11 cellular contexts compared by ENCODE assay signal in the genomic region with DNA sequence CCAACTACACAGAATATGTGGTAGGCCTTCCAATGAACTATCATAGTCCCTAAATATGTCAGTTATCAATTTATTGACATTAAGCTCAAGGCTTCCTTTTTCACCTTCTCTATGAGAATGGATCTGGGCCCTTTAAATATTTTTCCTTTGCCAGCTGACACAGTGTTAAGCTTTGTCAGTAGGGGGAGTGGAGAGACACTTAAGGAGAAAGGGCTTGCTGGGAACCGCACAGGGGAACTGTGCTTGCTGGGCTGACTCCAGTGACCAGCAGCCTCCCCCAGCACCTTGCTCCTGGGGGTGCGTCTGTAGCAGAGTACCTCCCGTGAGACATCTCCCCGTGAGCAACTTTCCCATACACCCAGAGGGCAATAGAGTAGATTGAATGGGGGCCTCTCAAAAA. TPM values are rescaled to one million over a fixed set of nuclear protein-coding genes. Genes with fewer than 3 reads are reported as not detected.
DNase-seq lines count a peak whose midpoint lies in the region; ATAC-seq and TF ChIP-seq lines count a peak whose summit lies in the region.
"Had no signal": no experiment of that assay in that cellular context is flagged by ENCODE, and none has a peak within 500 bp of the region (broad histone marks: within the 10 kb centered on the region; RNA-seq: fewer than 3 reads in every experiment).

No MANE protein-coding gene starts in this region.

- no peaks in the 10 kb centered on the region for H3K9me3 ChIP-seq in liver (ENCODE audit: control insufficient read depth in 4 of 4, low read length in 3 of 4)
- no peaks in the 10 kb centered on the region for H3K9me3 ChIP-seq in right atrium auricular region
- H3K9me3 ChIP-seq: thyroid gland had no signal

- peaks cover 0 to 2% (median 0%) of the 10 kb centered on the region in 4 donors for H3K4me1 ChIP-seq in liver (ENCODE audit: control insufficient read depth in 4 of 4, insufficient read depth in 4 of 4, low read length in 3 of 4)
- no peaks in the 10 kb centered on the region for H3K4me1 ChIP-seq in right atrium auricular region
- H3K4me1 ChIP-seq: thyroid gland had no signal

- no peak for ATAC-seq in HG03025 (IDR thresholded peaks at IDR 0.05; ENCODE audit: low FRiP score, unreplicated experiment)

- WGBS in liver, result 82% methylated on average over 4 of the region's 4 CpGs

- TF ChIP-seq CTCF in GM12872 (IDR thresholded peaks at IDR 0.05; ENCODE audit: insufficient read depth, low read depth, low read length), result peak; percentile 22; the same call in 1 of the 3 replicates
- TF ChIP-seq CTCF in LNCAP (IDR thresholded peaks at IDR 0.05), result peak; percentile 34; the same call in 1 of the 2 replicates
- TF ChIP-seq CTCF in VCaP (conservative IDR thresholded peaks at IDR 0.05), result peak; percentile 58
- TF ChIP-seq CTCF in liver (IDR thresholded peaks at IDR 0.05; ENCODE audit: low read depth, low read length, missing input control), result peak; percentile 15
- no peak for TF ChIP-seq CTCF in right atrium auricular region (IDR thresholded peaks at IDR 0.05)

- H3K27ac ChIP-seq in VCaP (no peak overlapping the region), liver (ENCODE audit: low read depth in 1 of 2, low read length in 2 of 2) (no peak overlapping the region), right atrium auricular region (no peak overlapping the region)
- H3K27ac ChIP-seq: heart left ventricle, thyroid gland had no signal

- TF ChIP-seq RAD21 in liver (IDR thresholded peaks at IDR 0.05), result peak in 1 of 2 donors; percentile 37

- H3K36me3 ChIP-seq in liver (ENCODE audit: control insufficient read depth in 4 of 4, insufficient read depth in 3 of 4, low read depth in 1 of 4, low read length in 3 of 4) (no peaks in the 10 kb centered on the region), right atrium auricular region (no peaks in the 10 kb centered on the region)
- H3K36me3 ChIP-seq: heart left ventricle, thyroid gland had no signal

- no peak overlapping the region for H3K9ac ChIP-seq in liver (ENCODE audit: low read depth in 1 of 2, low read length in 2 of 2)

- no peak overlapping the region for H3K4me3 ChIP-seq in liver (ENCODE audit: low read depth in 1 of 3, low read length in 3 of 3)
- H3K4me3 ChIP-seq in right atrium auricular region, result no peak overlapping the region
- H3K4me3 ChIP-seq: heart left ventricle, thyroid gland had no signal

- H3K27me3 ChIP-seq in liver (ENCODE audit: control insufficient read depth in 4 of 4, insufficient read depth in 4 of 4, low read length in 3 of 4), result peaks cover 0 to 2% (median 0%) of the 10 kb centered on the region in 4 donors
- no peaks in the 10 kb centered on the region for H3K27me3 ChIP-seq in right atrium auricular region
- H3K27me3 ChIP-seq: thyroid gland had no signal

- DNase-seq in NOMO-1 treated with dmso at 0.1 percent for 144 hours (lab: John Stamatoyannopoulos, UW; ENCODE audit: unreplicated experiment), result no peak
- no peak for DNase-seq in NCI-H226
- no peak for DNase-seq in right atrium auricular region (ENCODE audit: low spot score)
- DNase-seq: heart left ventricle; stimulated activated CD4-positive, alpha-beta T cell treated with anti-CD3 and anti-CD28 coated beads, Interleukin-2, amount 100 ng/mL, for 48 hours; thyroid gland had no signal

TF ChIP-seq in liver, 16 proteins besides CTCF, POLR2A, EP300 and RAD21:
- TF ChIP-seq YY1 (IDR thresholded peaks at IDR 0.05) (no peak), FOXA1 (IDR thresholded peaks at IDR 0.05) (no peak), NR2F2 (IDR thresholded peaks at IDR 0.05) (no peak), EGR1 (IDR thresholded peaks at IDR 0.05; ENCODE audit: low read depth in 2 of 2) (no peak), ATF3 (IDR thresholded peaks at IDR 0.05) (no peak), FOXA2 (IDR thresholded peaks at IDR 0.05) (no peak), HNF4G (IDR thresholded peaks at IDR 0.05) (no peak), REST (IDR thresholded peaks at IDR 0.05) (no peak), SP1 (IDR thresholded peaks at IDR 0.05) (no peak), JUND (IDR thresholded peaks at IDR 0.05) (no peak), RXRA (IDR thresholded peaks at IDR 0.05) (no peak), TAF1 (conservative IDR thresholded peaks at IDR 0.05) (no peak), MAX (IDR thresholded peaks at IDR 0.05) (no peak), HNF4A (conservative IDR thresholded peaks at IDR 0.05) (no peak), GABPA (IDR thresholded peaks at IDR 0.05 in 1 of 2, conservative IDR thresholded peaks at IDR 0.05 in 1 of 2) (no peak)
- TF ChIP-seq, protein P1, sequence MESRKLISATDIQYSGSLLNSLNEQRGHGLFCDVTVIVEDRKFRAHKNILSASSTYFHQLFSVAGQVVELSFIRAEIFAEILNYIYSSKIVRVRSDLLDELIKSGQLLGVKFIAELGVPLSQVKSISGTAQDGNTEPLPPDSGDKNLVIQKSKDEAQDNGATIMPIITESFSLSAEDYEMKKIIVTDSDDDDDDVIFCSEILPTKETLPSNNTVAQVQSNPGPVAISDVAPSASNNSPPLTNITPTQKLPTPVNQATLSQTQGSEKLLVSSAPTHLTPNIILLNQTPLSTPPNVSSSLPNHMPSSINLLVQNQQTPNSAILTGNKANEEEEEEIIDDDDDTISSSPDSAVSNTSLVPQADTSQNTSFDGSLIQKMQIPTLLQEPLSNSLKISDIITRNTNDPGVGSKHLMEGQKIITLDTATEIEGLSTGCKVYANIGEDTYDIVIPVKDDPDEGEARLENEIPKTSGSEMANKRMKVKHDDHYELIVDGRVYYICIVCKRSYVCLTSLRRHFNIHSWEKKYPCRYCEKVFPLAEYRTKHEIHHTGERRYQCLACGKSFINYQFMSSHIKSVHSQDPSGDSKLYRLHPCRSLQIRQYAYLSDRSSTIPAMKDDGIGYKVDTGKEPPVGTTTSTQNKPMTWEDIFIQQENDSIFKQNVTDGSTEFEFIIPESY (IDR thresholded peaks at IDR 0.05), result no peak

RNA-seq across cellular contexts. Expression of gene PTPN2, which starts 6.5 kb away (rescaled TPM):
- total RNA-seq in liver (10 to 100 TPM; 15.9 to 21.2 TPM), right atrium auricular region (10 to 100 TPM; 13.2 to 14.3 TPM)
- 10 to 100 TPM in 1 of 2 donors, 1 to 10 TPM in 1; 9.2 to 13.9 TPM for polyA plus RNA-seq in liver

RNA-seq across cellular contexts. Expression of gene SEH1L, which starts 57.3 kb away (rescaled TPM):
- total RNA-seq in liver, result 10 to 100 TPM; 21.0 to 28.5 TPM
- polyA plus RNA-seq in liver, result 10 to 100 TPM; 12.2 to 12.7 TPM
- 10 to 100 TPM in 1 of 2 donors, 1 to 10 TPM in 1; 7.7 to 17.7 TPM for total RNA-seq in right atrium auricular region

Comparison
In these comparisons a context has a peak if more than half of its experiments do, and no peak if none do; other contexts are left out.
1. CTCF ChIP-seq: peak in GM12872 (single experiment), LNCAP (single experiment), VCaP (single experiment) and liver (single experiment); none in right atrium auricular region (0 of 2).